ENCODE assay signal across 8 cellular contexts in the genomic region with DNA sequence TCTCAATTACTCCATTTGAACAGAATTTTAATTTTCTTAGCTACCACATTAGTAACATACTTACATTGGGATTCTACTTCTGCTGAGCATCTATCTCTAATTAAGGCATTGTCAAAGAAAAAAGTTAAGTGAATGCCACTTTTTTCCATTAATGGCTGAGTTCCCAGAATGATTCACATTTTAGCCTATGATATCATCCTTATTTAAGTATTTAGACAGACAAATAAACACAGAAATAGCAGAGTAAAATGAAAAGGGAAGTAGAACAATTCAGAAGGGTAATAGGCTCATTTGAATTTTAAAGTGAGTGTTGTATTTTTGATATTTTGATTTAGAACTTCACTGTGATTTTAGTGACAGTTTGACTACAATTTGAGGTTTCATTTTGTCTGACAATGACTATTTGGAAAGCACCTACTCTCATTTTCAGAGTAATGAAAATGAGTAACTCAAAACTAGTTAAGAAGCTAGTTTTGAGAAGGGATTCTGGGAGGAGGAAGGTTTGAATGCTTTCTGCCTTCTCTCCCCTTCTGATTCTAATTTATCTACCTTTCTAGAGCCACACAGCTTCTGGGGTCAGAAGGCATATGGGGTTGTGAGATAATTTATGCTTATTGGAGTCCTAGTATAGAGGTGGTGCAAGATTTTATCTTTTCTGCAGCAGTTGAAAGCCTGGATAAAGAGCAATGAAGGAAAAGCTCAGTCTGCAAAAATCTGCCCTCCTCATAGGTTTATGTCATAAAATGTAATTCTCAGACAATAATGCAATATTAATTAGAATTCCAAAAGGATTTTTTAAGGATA. TPM values are rescaled to one million over a fixed set of nuclear protein-coding genes. Genes with fewer than 3 reads are reported as not detected.
A peak's percentile ranks its signal among the peaks of the same experiment; 100 is the strongest.
DNase-seq lines count a peak whose midpoint lies in the region; ATAC-seq and TF ChIP-seq lines count a peak whose summit lies in the region.

No MANE protein-coding gene starts in this region.

- ATAC-seq in GM19372 (IDR thresholded peaks at IDR 0.05; ENCODE audit: low read depth, unreplicated experiment), result peak; percentile 67
- peak; percentile 75 for ATAC-seq in HG03280 (IDR thresholded peaks at IDR 0.05; ENCODE audit: unreplicated experiment)
- ATAC-seq in naive B cell (ENCODE audit: low read depth in 2 of 2), result peak; percentile 59 to 66

- H3K27me3 Mint-ChIP-seq in brain, result no peaks in the 10 kb centered on the region
- H3K27me3 Mint-ChIP-seq in naive B cell, result no peaks in the 10 kb centered on the region

- peak; percentile 15 for DNase-seq in Ammon's horn (ENCODE audit: low spot score)
- DNase-seq in naive B cell, result peak; percentile 30
- DNase-seq in SIG-M5 (lab: John Stamatoyannopoulos, UW), result no peak
- no peak for DNase-seq in MG63
- DNase-seq in hypothalamus (lab: John Stamatoyannopoulos, UW), result no peak

- H3K9me3 Mint-ChIP-seq in brain (peaks cover 0 to 19% (median 13%) of the 10 kb centered on the region in 5 experiments), naive B cell (peaks cover 0 to 6% (median 1%) of the 10 kb centered on the region in 7 donors)

- peaks cover 14% of the 10 kb centered on the region for H3K9me3 ChIP-seq in MG63

- H3K4me1 Mint-ChIP-seq in brain (peaks cover 32% of the 10 kb centered on the region), naive B cell (peaks cover 24 to 51% (median 45%) of the 10 kb centered on the region in 3 donors)

- no peak overlapping the region for H3K4me3 ChIP-seq in MG63

- H3K36me3 ChIP-seq in MG63, result peaks cover 45% of the 10 kb centered on the region

- H3K27me3 ChIP-seq in MG63, result no peaks in the 10 kb centered on the region

- H3K27ac Mint-ChIP-seq in brain, result peak overlapping the region in 3 of 5 experiments; percentile 67 to 93 (median 73)
- H3K27ac Mint-ChIP-seq in naive B cell, result peak overlapping the region; percentile 50 to 89 (median 76)

- no peak for TF ChIP-seq CTCF in brain (conservative IDR thresholded peaks at IDR 0.05)

- H3K36me3 Mint-ChIP-seq in brain, result peaks cover 61% of the 10 kb centered on the region
- peaks cover 1 to 19% of the 10 kb centered on the region in 2 donors for H3K36me3 Mint-ChIP-seq in naive B cell

- H3K4me3 Mint-ChIP-seq in brain (peak overlapping the region in 2 of 5 experiments; percentile 29 to 50), naive B cell (peak overlapping the region in 7 of 8 donors; percentile 4 to 76 (median 38))

RNA-seq across cellular contexts. Expression of a gene that starts 15.5 kb away (rescaled TPM):
- polyA plus RNA-seq in brain (ENCODE audit: insufficient read depth, low read depth, low replicate concordance), result 21.0 TPM
- polyA plus RNA-seq in naive B cell (ENCODE audit: low read depth in 6 of 6), result 100 to 1,000 TPM in 1 of 6 donors, 10 to 100 TPM in 5; 59.0 to 101 (median 67.6) TPM
- total RNA-seq in MG63 (2014; rRNA removed; shearing (Covaris generic); ENCODE audit: low replicate concordance), result 21.5 and 24.4 TPM in 2 replicates

Comparison
In these comparisons a context has a peak if more than half of its experiments do, and no peak if none do; other contexts are left out.
1. DNase-seq: peak in Ammon's horn (single experiment) and naive B cell (single experiment); none in SIG-M5 (single experiment), MG63 (single experiment) and hypothalamus (0 of 51).
2. Peak in every context shown above with its lines, with median percentiles within 50 percentile points of each other: ATAC-seq.